8 cellular contexts compared by ENCODE assay signal in genomic region chr19:18846862-18847515, GRCh38. TPM values are rescaled to one million over a fixed set of nuclear protein-coding genes. Genes with fewer than 3 reads are reported as not detected.
A peak's percentile ranks its signal among the peaks of the same experiment; 100 is the strongest.
DNase-seq lines count a peak whose midpoint lies in the region; ATAC-seq, FAIRE-seq and TF ChIP-seq lines count a peak whose summit lies in the region.

No MANE protein-coding gene starts in this region.

- peak; percentile 87 for TF ChIP-seq CTCF in A673 (conservative IDR thresholded peaks at IDR 0.05; ENCODE audit: low read depth, low read length)

- peak overlapping the region; percentile 68 for H3K27ac ChIP-seq in A673 (ENCODE audit: low read depth, low read length, poor library complexity, severe bottlenecking)

- peak overlapping the region; percentile 45 to 53 for H3K4me3 Mint-ChIP-seq in effector memory CD8-positive, alpha-beta T cell

- CTCF ChIA-PET in A673 (lab: Charles Lee) = interaction anchor here (0.5 to 1.4 kb wide), 10 partner anchors 11 to 407 kb away, joined by 3 to 8 read pairs (median 3); partner anchors contain the start of genes KXD1 and UPF1

- H3K36me3 Mint-ChIP-seq in effector memory CD8-positive, alpha-beta T cell (ENCODE audit: insufficient read depth) = peaks cover 60% of the 10 kb centered on the region

- peak overlapping the region; percentile 62 to 82 for H3K27ac Mint-ChIP-seq in effector memory CD8-positive, alpha-beta T cell

- H3K27me3 Mint-ChIP-seq in effector memory CD8-positive, alpha-beta T cell = no peaks in the 10 kb centered on the region

- intact Hi-C loops in A673 (cut with micrococcal nuclease; ENCODE audit: unreplicated experiment) = loop anchor here (5.0 kb wide), 3 partner anchors 75 to 380 kb away; no protein-coding TSS in a partner anchor

- BruUV-seq in A673 (replicated peaks; lab: Mats Ljungman, UMichigan) = no TSS peak

- DNase-seq in A673 (ENCODE audit: low spot score) (peak; percentile 82), GM12891 (ENCODE audit: insufficient read length, low spot score) (peak; percentile 66), NCI-H69 (lab: John Stamatoyannopoulos, UW) (peak; percentile 71), midbrain (lab: John Stamatoyannopoulos, UW) (peak; percentile 80)
- peak; percentile 22 to 32 for DNase-seq in activated CD8-positive, alpha-beta memory T cell treated with anti-CD3 and anti-CD28 coated beads for 4 hours (ENCODE audit: low read depth in 2 of 2)
- DNase-seq in effector memory CD8-positive, alpha-beta T cell = peak; percentile 44 to 64 (median 61)
- peak; percentile 57 for DNase-seq in stimulated activated CD8-positive, alpha-beta memory T cell treated with anti-CD3 and anti-CD28 coated beads, Interleukin-4, amount 100 ng/mL, for 24 hours (ENCODE audit: low read depth)

- no peak overlapping the region for H3K4me3 ChIP-seq in A673 (ENCODE audit: low read depth, low read length, poor library complexity, severe bottlenecking)

- peak; percentile 67 for FAIRE-seq in GM12891 (lab: Jason Lieb, UNC)

- TF ChIP-seq POLR2A in GM12891 (IDR thresholded peaks at IDR 0.05; ENCODE audit: low read depth, low read length) = no peak

- H3K9me3 ChIP-seq in A673 (ENCODE audit: low read depth, low read length, poor library complexity, severe bottlenecking) = no peaks in the 10 kb centered on the region

- no peaks in the 10 kb centered on the region for H3K27me3 ChIP-seq in A673 (replicated peaks; ENCODE audit: insufficient read depth, low read depth, low read length, poor library complexity)

- no peaks in the 10 kb centered on the region for H3K9me3 Mint-ChIP-seq in effector memory CD8-positive, alpha-beta T cell

- H3K4me1 ChIP-seq in A673 (ENCODE audit: insufficient read depth, low read length, poor library complexity, severe bottlenecking) = peaks cover 29% of the 10 kb centered on the region

- ATAC-seq in effector memory CD8-positive, alpha-beta T cell (replicated peaks) = peak; percentile 68
- no peak for ATAC-seq in HG02884 (IDR thresholded peaks at IDR 0.05; ENCODE audit: unreplicated experiment)

- peaks cover 36% of the 10 kb centered on the region for H3K36me3 ChIP-seq in A673 (ENCODE audit: insufficient read depth, low read length, poor library complexity, severe bottlenecking)

- POLR2A ChIA-PET in A673 (lab: Charles Lee; ENCODE audit: low non-redundant PET) = interaction anchor here (0.6 kb wide), 1 partner anchor 252 kb away, joined by 3 read pairs; no protein-coding TSS in a partner anchor

- peaks cover 61 to 65% of the 10 kb centered on the region in 2 donors for H3K4me1 Mint-ChIP-seq in effector memory CD8-positive, alpha-beta T cell (ENCODE audit: low read depth in 2 of 2)

TF ChIP-seq in GM12891, 5 proteins besides CTCF, POLR2A, EP300 and RAD21:
- TF ChIP-seq POLR2AphosphoS5 (IDR thresholded peaks at IDR 0.05; ENCODE audit: low read depth, low read length) (no peak), SPI1 (IDR thresholded peaks at IDR 0.05; ENCODE audit: low read depth, low read length) (no peak), PAX5 (IDR thresholded peaks at IDR 0.05; ENCODE audit: insufficient read depth, low read length, severe bottlenecking) (no peak), TAF1 (IDR thresholded peaks at IDR 0.05; ENCODE audit: low read depth, low read length) (no peak), POU2F2 (IDR thresholded peaks at IDR 0.05; ENCODE audit: low read depth, low read length) (no peak)
TF ChIP-seq in GM12891: peak in this region for 0.

RNA-seq across cellular contexts. Expression of gene UPF1, which starts 15.2 kb away (rescaled TPM):
- total RNA-seq in A673 (2021) = 78.9 and 83.8 TPM in 2 replicates
- polyA plus RNA-seq in GM12891 (2012; ENCODE audit: low read depth, missing spikeins) = 25.1 TPM

RNA-seq across cellular contexts. Expression of gene CERS1, which starts 49.0 kb away (rescaled TPM):
- 10.0 and 11.4 TPM in 2 replicates for total RNA-seq in A673 (2021)
- polyA plus RNA-seq in GM12891 (2012; ENCODE audit: low read depth, missing spikeins) = 0.14 TPM

RNA-seq across cellular contexts. Expression of gene COMP, which starts 55.9 kb away (rescaled TPM):
- not detected in 2 replicates for total RNA-seq in A673 (2021)
- polyA plus RNA-seq in GM12891 (2012; ENCODE audit: low read depth, missing spikeins) = not detected

Comparison
In these comparisons a context has a peak if more than half of its experiments do, and no peak if none do; other contexts are left out.
1. DNase-seq: peak in every context shown above with its lines; median percentile 82 in A673; 80 in midbrain; 71 in NCI-H69; 66 in GM12891; 61 in effector memory CD8-positive, alpha-beta T cell; 57 in stimulated activated CD8-positive, alpha-beta memory T cell treated with anti-CD3 and anti-CD28 coated beads, Interleukin-4, amount 100 ng/mL, for 24 hours; 27 in activated CD8-positive, alpha-beta memory T cell treated with anti-CD3 and anti-CD28 coated beads for 4 hours.